Comparison of ENCODE assay signal across 1 cellular context in genomic region chr7:155648752-155649339, GRCh38.
A peak's percentile ranks its signal among the peaks of the same experiment; 100 is the strongest.
TF ChIP-seq lines count a peak whose summit lies in the region.

No MANE protein-coding gene starts in this region.

TF ChIP-seq in K562, 482 proteins besides CTCF, POLR2A, EP300 and RAD21 (continued from another document):
- no peak for TF ChIP-seq DEAF1 (CRISPR knock-in tag; IDR thresholded peaks at IDR 0.05)
- no peak for TF ChIP-seq SMC3 (conservative IDR thresholded peaks at IDR 0.05; ENCODE audit: insufficient read depth, low read depth, low read length)
- TF ChIP-seq MCM2 (IDR thresholded peaks at IDR 0.05; ENCODE audit: low read depth), result no peak
- TF ChIP-seq STAT6 (CRISPR knock-in tag; IDR thresholded peaks at IDR 0.05), result no peak
- TF ChIP-seq ATF7 (IDR thresholded peaks at IDR 0.05), result no peak
- no peak for TF ChIP-seq ZNF707 (CRISPR knock-in tag; conservative IDR thresholded peaks at IDR 0.05)
- no peak for TF ChIP-seq ZFP30 (CRISPR knock-in tag; IDR thresholded peaks at IDR 0.05; ENCODE audit: borderline replicate concordance)
- TF ChIP-seq ZEB2 (IDR thresholded peaks at IDR 0.05), result peak; percentile 39; the same call in 1 of the 2 replicates
- no peak for TF ChIP-seq ID3 (CRISPR knock-in tag; IDR thresholded peaks at IDR 0.05)
- no peak for TF ChIP-seq ID3 (tag; IDR thresholded peaks at IDR 0.05)
- TF ChIP-seq HLTF (IDR thresholded peaks at IDR 0.05), result 0 out of 2 replicates have a peak, but pooled peaks have one; percentile 44
- no peak for TF ChIP-seq ARID4B (CRISPR knock-in tag; IDR thresholded peaks at IDR 0.05)
- TF ChIP-seq CBX2 (IDR thresholded peaks at IDR 0.05; ENCODE audit: insufficient read depth, low read length, poor library complexity, severe bottlenecking), result no peak
- no peak for TF ChIP-seq MTA1 (IDR thresholded peaks at IDR 0.05; ENCODE audit: borderline replicate concordance)
- no peak for TF ChIP-seq ARID3B (CRISPR knock-in tag; IDR thresholded peaks at IDR 0.05; ENCODE audit: borderline replicate concordance)
- TF ChIP-seq EHMT2 (IDR thresholded peaks at IDR 0.05), result 0 out of 2 replicates have a peak, but pooled peaks have one; percentile 42
- TF ChIP-seq NCOA1 (IDR thresholded peaks at IDR 0.05; ENCODE audit: low read depth), result no peak
- TF ChIP-seq RBBP5 (IDR thresholded peaks at IDR 0.05; ENCODE audit: borderline replicate concordance, insufficient read depth, low read length, poor library complexity, severe bottlenecking), result no peak
- TF ChIP-seq PHF8 (IDR thresholded peaks at IDR 0.05; ENCODE audit: borderline replicate concordance, low read length), result no peak
- no peak for TF ChIP-seq YBX1 (IDR thresholded peaks at IDR 0.05)
- no peak for TF ChIP-seq GATAD2A (IDR thresholded peaks at IDR 0.05)
- peak; percentile 39; the same call in 1 of the 2 replicates for TF ChIP-seq ZNF512 (tag; IDR thresholded peaks at IDR 0.05)
- no peak for TF ChIP-seq ZNF354B (CRISPR knock-in tag; IDR thresholded peaks at IDR 0.05)
- no peak for TF ChIP-seq PRPF4 (IDR thresholded peaks at IDR 0.05; ENCODE audit: insufficient read depth, low read depth, low read length, poor library complexity, severe bottlenecking)
TF ChIP-seq in K562: peak in this region for 24.
